ENCODE assay signal across 1 cellular context in the genomic region with DNA sequence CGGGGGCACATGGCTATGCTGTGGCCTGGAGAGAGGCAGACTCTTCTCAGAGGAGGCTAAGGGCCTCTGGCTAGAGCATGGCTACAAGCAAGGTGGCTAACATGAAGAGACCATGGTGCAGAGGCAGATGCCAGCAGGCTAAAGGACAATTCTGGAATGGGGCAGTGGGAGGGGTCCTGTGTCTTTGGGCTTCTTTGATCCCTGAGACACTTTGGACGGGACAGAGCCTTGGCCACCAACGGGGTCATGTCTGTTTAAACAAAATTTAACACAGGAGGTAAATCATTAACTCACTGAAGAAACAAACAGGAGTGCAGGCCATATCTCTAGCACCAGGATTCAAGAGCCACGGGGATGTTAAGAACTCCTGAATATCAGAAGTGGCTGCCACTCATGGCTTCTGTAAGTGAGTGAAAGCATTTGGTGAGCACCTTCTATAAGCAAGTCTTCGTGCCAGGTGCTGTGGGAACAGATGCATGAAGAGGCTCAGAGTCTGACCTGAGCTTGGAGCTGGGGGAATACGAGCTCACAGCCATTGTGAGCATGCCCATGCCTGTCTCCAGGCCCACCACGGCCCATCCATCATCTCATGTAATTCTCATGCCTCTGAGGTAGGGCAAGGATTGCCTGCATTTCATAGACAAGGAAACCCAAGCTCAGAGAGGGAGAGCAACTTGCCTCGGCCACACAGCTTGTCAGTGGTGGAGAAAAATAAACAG.
TF ChIP-seq lines count a peak whose summit lies in the region.

No MANE protein-coding gene starts in this region.

TF ChIP-seq in HepG2, 621 proteins besides CTCF, POLR2A, EP300 and RAD21 (continued from another document and continues in another):
- TF ChIP-seq, protein P1, sequence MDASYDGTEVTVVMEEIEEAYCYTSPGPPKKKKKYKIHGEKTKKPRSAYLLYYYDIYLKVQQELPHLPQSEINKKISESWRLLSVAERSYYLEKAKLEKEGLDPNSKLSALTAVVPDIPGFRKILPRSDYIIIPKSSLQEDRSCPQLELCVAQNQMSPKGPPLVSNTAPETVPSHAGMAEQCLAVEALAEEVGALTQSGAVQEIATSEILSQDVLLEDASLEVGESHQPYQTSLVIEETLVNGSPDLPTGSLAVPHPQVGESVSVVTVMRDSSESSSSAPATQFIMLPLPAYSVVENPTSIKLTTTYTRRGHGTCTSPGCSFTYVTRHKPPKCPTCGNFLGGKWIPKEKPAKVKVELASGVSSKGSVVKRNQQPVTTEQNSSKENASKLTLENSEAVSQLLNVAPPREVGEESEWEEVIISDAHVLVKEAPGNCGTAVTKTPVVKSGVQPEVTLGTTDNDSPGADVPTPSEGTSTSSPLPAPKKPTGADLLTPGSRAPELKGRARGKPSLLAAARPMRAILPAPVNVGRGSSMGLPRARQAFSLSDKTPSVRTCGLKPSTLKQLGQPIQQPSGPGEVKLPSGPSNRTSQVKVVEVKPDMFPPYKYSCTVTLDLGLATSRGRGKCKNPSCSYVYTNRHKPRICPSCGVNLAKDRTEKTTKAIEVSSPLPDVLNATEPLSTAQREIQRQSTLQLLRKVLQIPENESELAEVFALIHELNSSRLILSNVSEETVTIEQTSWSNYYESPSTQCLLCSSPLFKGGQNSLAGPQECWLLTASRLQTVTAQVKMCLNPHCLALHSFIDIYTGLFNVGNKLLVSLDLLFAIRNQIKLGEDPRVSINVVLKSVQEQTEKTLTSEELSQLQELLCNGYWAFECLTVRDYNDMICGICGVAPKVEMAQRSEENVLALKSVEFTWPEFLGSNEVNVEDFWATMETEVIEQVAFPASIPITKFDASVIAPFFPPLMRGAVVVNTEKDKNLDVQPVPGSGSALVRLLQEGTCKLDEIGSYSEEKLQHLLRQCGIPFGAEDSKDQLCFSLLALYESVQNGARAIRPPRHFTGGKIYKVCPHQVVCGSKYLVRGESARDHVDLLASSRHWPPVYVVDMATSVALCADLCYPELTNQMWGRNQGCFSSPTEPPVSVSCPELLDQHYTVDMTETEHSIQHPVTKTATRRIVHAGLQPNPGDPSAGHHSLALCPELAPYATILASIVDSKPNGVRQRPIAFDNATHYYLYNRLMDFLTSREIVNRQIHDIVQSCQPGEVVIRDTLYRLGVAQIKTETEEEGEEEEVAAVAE (CRISPR knock-in tag; IDR thresholded peaks at IDR 0.05; ENCODE audit: borderline replicate concordance), result peak; percentile 72; the same call in 1 of the 2 replicates
- peak; percentile 87; the same call in 1 of the 2 replicates for TF ChIP-seq SNAI1 (CRISPR knock-in tag; IDR thresholded peaks at IDR 0.05; ENCODE audit: borderline replicate concordance)
- TF ChIP-seq ZNF138 (CRISPR knock-in tag; IDR thresholded peaks at IDR 0.05; ENCODE audit: low read depth), result no peak
- TF ChIP-seq NFYC (CRISPR knock-in tag; IDR thresholded peaks at IDR 0.05), result peak; percentile 5; the same call in 1 of the 2 replicates
- TF ChIP-seq, protein P2, sequence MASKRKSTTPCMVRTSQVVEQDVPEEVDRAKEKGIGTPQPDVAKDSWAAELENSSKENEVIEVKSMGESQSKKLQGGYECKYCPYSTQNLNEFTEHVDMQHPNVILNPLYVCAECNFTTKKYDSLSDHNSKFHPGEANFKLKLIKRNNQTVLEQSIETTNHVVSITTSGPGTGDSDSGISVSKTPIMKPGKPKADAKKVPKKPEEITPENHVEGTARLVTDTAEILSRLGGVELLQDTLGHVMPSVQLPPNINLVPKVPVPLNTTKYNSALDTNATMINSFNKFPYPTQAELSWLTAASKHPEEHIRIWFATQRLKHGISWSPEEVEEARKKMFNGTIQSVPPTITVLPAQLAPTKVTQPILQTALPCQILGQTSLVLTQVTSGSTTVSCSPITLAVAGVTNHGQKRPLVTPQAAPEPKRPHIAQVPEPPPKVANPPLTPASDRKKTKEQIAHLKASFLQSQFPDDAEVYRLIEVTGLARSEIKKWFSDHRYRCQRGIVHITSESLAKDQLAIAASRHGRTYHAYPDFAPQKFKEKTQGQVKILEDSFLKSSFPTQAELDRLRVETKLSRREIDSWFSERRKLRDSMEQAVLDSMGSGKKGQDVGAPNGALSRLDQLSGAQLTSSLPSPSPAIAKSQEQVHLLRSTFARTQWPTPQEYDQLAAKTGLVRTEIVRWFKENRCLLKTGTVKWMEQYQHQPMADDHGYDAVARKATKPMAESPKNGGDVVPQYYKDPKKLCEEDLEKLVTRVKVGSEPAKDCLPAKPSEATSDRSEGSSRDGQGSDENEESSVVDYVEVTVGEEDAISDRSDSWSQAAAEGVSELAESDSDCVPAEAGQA (IDR thresholded peaks at IDR 0.05; ENCODE audit: low read depth), result 0 out of 2 replicates have a peak, but pooled peaks have one; percentile 30
- TF ChIP-seq, protein P2 (CRISPR knock-in tag; IDR thresholded peaks at IDR 0.05; ENCODE audit: borderline replicate concordance), result no peak
- TF ChIP-seq NFRKB (IDR thresholded peaks at IDR 0.05), result no peak
- TF ChIP-seq, protein P3, sequence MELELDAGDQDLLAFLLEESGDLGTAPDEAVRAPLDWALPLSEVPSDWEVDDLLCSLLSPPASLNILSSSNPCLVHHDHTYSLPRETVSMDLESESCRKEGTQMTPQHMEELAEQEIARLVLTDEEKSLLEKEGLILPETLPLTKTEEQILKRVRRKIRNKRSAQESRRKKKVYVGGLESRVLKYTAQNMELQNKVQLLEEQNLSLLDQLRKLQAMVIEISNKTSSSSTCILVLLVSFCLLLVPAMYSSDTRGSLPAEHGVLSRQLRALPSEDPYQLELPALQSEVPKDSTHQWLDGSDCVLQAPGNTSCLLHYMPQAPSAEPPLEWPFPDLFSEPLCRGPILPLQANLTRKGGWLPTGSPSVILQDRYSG (CRISPR knock-in tag; IDR thresholded peaks at IDR 0.05), result no peak
- TF ChIP-seq, protein P4, sequence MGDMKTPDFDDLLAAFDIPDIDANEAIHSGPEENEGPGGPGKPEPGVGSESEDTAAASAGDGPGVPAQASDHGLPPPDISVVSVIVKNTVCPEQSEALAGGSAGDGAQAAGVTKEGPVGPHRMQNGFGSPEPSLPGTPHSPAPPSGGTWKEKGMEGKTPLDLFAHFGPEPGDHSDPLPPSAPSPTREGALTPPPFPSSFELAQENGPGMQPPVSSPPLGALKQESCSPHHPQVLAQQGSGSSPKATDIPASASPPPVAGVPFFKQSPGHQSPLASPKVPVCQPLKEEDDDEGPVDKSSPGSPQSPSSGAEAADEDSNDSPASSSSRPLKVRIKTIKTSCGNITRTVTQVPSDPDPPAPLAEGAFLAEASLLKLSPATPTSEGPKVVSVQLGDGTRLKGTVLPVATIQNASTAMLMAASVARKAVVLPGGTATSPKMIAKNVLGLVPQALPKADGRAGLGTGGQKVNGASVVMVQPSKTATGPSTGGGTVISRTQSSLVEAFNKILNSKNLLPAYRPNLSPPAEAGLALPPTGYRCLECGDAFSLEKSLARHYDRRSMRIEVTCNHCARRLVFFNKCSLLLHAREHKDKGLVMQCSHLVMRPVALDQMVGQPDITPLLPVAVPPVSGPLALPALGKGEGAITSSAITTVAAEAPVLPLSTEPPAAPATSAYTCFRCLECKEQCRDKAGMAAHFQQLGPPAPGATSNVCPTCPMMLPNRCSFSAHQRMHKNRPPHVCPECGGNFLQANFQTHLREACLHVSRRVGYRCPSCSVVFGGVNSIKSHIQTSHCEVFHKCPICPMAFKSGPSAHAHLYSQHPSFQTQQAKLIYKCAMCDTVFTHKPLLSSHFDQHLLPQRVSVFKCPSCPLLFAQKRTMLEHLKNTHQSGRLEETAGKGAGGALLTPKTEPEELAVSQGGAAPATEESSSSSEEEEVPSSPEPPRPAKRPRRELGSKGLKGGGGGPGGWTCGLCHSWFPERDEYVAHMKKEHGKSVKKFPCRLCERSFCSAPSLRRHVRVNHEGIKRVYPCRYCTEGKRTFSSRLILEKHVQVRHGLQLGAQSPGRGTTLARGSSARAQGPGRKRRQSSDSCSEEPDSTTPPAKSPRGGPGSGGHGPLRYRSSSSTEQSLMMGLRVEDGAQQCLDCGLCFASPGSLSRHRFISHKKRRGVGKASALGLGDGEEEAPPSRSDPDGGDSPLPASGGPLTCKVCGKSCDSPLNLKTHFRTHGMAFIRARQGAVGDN (CRISPR knock-in tag; IDR thresholded peaks at IDR 0.05), result peak; percentile 97
- TF ChIP-seq SMC3 (IDR thresholded peaks at IDR 0.05; ENCODE audit: low read length), result no peak
- TF ChIP-seq BORCS8-MEF2B (CRISPR knock-in tag; IDR thresholded peaks at IDR 0.05), result no peak; the same call in 1 of the 2 replicates
- TF ChIP-seq, protein P5, sequence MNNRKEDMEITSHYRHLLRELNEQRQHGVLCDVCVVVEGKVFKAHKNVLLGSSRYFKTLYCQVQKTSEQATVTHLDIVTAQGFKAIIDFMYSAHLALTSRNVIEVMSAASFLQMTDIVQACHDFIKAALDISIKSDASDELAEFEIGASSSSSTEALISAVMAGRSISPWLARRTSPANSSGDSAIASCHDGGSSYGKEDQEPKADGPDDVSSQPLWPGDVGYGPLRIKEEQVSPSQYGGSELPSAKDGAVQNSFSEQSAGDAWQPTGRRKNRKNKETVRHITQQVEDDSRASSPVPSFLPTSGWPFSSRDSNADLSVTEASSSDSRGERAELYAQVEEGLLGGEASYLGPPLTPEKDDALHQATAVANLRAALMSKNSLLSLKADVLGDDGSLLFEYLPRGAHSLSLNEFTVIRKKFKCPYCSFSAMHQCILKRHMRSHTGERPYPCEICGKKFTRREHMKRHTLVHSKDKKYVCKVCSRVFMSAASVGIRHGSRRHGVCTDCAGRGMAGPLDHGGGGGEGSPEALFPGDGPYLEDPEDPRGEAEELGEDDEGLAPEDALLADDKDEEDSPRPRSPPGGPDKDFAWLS (CRISPR knock-in tag; IDR thresholded peaks at IDR 0.05; ENCODE audit: borderline replicate concordance), result no peak
- peak; percentile 61; the same call in 1 of the 2 replicates for TF ChIP-seq MIXL1 (CRISPR knock-in tag; IDR thresholded peaks at IDR 0.05)
- TF ChIP-seq ZNF354B (CRISPR knock-in tag; IDR thresholded peaks at IDR 0.05), result no peak
- peak; percentile 71 for TF ChIP-seq ZNF891 (CRISPR knock-in tag; IDR thresholded peaks at IDR 0.05)
- TF ChIP-seq KDM5B (CRISPR knock-in tag; IDR thresholded peaks at IDR 0.05; ENCODE audit: borderline replicate concordance), result peak; percentile 71
- no peak for TF ChIP-seq RFXANK (CRISPR knock-in tag; IDR thresholded peaks at IDR 0.05)
- no peak for TF ChIP-seq HES4 (CRISPR knock-in tag; IDR thresholded peaks at IDR 0.05; ENCODE audit: borderline replicate concordance)
- no peak for TF ChIP-seq GATAD1 (CRISPR knock-in tag; IDR thresholded peaks at IDR 0.05)
- TF ChIP-seq ZNF432 (CRISPR knock-in tag; IDR thresholded peaks at IDR 0.05; ENCODE audit: borderline replicate concordance), result no peak
- TF ChIP-seq, protein P6, sequence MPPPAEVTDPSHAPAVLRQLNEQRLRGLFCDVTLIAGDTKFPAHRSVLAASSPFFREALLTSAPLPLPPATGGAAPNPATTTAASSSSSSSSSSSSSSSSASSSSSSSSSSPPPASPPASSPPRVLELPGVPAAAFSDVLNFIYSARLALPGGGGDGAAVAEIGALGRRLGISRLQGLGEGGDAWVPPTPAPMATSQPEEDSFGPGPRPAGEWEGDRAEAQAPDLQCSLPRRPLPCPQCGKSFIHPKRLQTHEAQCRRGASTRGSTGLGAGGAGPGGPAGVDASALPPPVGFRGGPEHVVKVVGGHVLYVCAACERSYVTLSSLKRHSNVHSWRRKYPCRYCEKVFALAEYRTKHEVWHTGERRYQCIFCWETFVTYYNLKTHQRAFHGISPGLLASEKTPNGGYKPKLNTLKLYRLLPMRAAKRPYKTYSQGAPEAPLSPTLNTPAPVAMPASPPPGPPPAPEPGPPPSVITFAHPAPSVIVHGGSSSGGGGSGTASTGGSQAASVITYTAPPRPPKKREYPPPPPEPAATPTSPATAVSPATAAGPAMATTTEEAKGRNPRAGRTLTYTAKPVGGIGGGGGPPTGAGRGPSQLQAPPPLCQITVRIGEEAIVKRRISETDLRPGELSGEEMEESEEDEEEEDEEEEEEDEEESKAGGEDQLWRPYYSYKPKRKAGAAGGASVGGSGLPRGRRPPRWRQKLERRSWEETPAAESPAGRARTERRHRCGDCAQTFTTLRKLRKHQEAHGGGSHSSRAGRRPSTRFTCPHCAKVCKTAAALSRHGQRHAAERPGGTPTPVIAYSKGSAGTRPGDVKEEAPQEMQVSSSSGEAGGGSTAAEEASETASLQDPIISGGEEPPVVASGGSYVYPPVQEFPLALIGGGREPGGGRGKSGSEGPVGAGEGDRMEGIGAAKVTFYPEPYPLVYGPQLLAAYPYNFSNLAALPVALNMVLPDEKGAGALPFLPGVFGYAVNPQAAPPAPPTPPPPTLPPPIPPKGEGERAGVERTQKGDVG (CRISPR knock-in tag; IDR thresholded peaks at IDR 0.05; ENCODE audit: borderline replicate concordance), result 0 out of 2 replicates have a peak, but pooled peaks have one; percentile 27
- TF ChIP-seq, protein P7, sequence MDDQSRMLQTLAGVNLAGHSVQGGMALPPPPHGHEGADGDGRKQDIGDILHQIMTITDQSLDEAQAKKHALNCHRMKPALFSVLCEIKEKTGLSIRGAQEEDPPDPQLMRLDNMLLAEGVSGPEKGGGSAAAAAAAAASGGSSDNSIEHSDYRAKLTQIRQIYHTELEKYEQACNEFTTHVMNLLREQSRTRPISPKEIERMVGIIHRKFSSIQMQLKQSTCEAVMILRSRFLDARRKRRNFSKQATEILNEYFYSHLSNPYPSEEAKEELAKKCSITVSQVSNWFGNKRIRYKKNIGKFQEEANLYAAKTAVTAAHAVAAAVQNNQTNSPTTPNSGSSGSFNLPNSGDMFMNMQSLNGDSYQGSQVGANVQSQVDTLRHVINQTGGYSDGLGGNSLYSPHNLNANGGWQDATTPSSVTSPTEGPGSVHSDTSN (CRISPR knock-in tag; IDR thresholded peaks at IDR 0.05; ENCODE audit: borderline replicate concordance), result no peak
- TF ChIP-seq CEBPG (CRISPR knock-in tag; IDR thresholded peaks at IDR 0.05), result no peak
- TF ChIP-seq NKX3-1 (CRISPR knock-in tag; IDR thresholded peaks at IDR 0.05), result peak; percentile 87
- no peak for TF ChIP-seq RFX5 (IDR thresholded peaks at IDR 0.05; ENCODE audit: low read depth, low read length)
- peak; percentile 46; the same call in 1 of the 2 replicates for TF ChIP-seq ZBTB20 (CRISPR knock-in tag; IDR thresholded peaks at IDR 0.05; ENCODE audit: borderline replicate concordance, low read depth)
- TF ChIP-seq STAG1 (CRISPR knock-in tag; IDR thresholded peaks at IDR 0.05), result peak; percentile 28; the same call in 1 of the 2 replicates
- no peak for TF ChIP-seq CHD4 (IDR thresholded peaks at IDR 0.05; ENCODE audit: borderline replicate concordance, low read length)
- no peak for TF ChIP-seq MAFK (conservative IDR thresholded peaks at IDR 0.05 in 1 of 2, IDR thresholded peaks at IDR 0.05 in 1 of 2; ENCODE audit: low read length in 2 of 2)
- TF ChIP-seq KDM1A (CRISPR knock-in tag; IDR thresholded peaks at IDR 0.05), result peak; percentile 40; the same call in 1 of the 2 replicates
